Comparison of ENCODE assay signal across 9 cellular contexts in the genomic region with DNA sequence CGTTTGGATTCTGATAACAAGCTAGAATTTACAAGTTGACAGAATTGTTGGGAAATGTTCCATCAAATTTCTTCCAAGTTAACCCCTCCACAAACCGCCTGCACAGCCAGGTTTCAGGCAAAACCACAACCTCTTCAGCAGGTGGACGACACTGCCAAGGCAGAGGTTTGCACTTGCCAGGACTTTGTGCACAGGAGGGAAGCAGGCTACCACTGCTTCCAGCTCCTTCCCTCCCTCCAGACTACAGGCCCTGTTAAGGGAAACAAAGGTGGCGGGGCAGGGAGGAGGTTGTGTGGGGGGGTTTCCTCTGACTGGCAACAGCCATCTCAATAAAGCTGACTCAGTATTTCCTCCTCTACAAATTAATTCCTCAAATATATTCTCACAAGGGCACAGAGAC. TPM values are rescaled to one million over a fixed set of nuclear protein-coding genes. Genes with fewer than 3 reads are reported as not detected.
DNase-seq lines count a peak whose midpoint lies in the region; ATAC-seq and TF ChIP-seq lines count a peak whose summit lies in the region.
"Had no signal": no experiment of that assay in that cellular context is flagged by ENCODE, and none has a peak within 500 bp of the region (broad histone marks: within the 10 kb centered on the region; RNA-seq: fewer than 3 reads in every experiment).

No MANE protein-coding gene starts in this region.

- H3K4me3 Mint-ChIP-seq in activated CD8-positive, alpha-beta memory T cell treated with anti-CD3 and anti-CD28 coated beads, Interleukin-2, amount 10 ng/mL, durations not matched to agents 7 days and 5 days, result peak overlapping the region; percentile 46
- peak overlapping the region; percentile 69 for H3K4me3 Mint-ChIP-seq in activated naive CD8-positive, alpha-beta T cell treated with anti-CD3 and anti-CD28 coated beads, Interleukin-2, amount 10 ng/mL, durations not matched to agents 7 days and 5 days
- no peak overlapping the region for H3K4me3 Mint-ChIP-seq in WTC11

- POLR2A ChIA-PET in activated naive CD8-positive, alpha-beta T cell treated with anti-CD3 and anti-CD28 coated beads, Interleukin-2, amount 10 ng/mL, durations not matched to agents 7 days and 5 days (lab: Charles Lee), result interaction anchor here (1.0 to 3.7 kb wide), 11 partner anchors 11 to 69 kb away, joined by 3 to 50 read pairs (median 6); no protein-coding TSS in a partner anchor
- POLR2A ChIA-PET in WTC11 (lab: Charles Lee), result no interaction called here

- intact Hi-C loops in thyroid gland (cut with DNase I), result no loop called here

- H3K4me3 ChIP-seq in liver (ENCODE audit: low read depth in 1 of 3, low read length in 3 of 3) (no peak overlapping the region), thyroid gland (replicated peaks in 1 of 3) (no peak overlapping the region)

- peaks cover 0 to 9% (median under 1%) of the 10 kb centered on the region in 4 donors for H3K36me3 ChIP-seq in liver (ENCODE audit: control insufficient read depth in 4 of 4, insufficient read depth in 3 of 4, low read depth in 1 of 4, low read length in 3 of 4)
- no peaks in the 10 kb centered on the region for H3K36me3 ChIP-seq in thyroid gland

- TF ChIP-seq CTCF in liver (IDR thresholded peaks at IDR 0.05; ENCODE audit: low read depth, low read length, missing input control) (no peak), thyroid gland (IDR thresholded peaks at IDR 0.05) (no peak), WTC11 (IDR thresholded peaks at IDR 0.05) (no peak)

- no peaks in the 10 kb centered on the region for H3K27me3 ChIP-seq in liver (ENCODE audit: control insufficient read depth in 4 of 4, insufficient read depth in 4 of 4, low read length in 3 of 4)
- H3K27me3 ChIP-seq in thyroid gland, result no peaks in the 10 kb centered on the region

- H3K9me3 ChIP-seq in liver (ENCODE audit: control insufficient read depth in 4 of 4, low read length in 3 of 4) (no peaks in the 10 kb centered on the region), thyroid gland (no peaks in the 10 kb centered on the region)

- H3K36me3 Mint-ChIP-seq in activated CD8-positive, alpha-beta memory T cell treated with anti-CD3 and anti-CD28 coated beads, Interleukin-2, amount 10 ng/mL, durations not matched to agents 7 days and 5 days, result peaks cover 61% of the 10 kb centered on the region
- peaks cover 39% of the 10 kb centered on the region for H3K36me3 Mint-ChIP-seq in activated naive CD8-positive, alpha-beta T cell treated with anti-CD3 and anti-CD28 coated beads, Interleukin-2, amount 10 ng/mL, durations not matched to agents 7 days and 5 days
- no peaks in the 10 kb centered on the region for H3K36me3 Mint-ChIP-seq in WTC11

- WGBS in liver, result 22% methylated on average over 4 of the region's 4 CpGs
- 18 to 23% methylated on average over 4 of the region's 4 CpGs for WGBS in thyroid gland, 2 donors

- H3K27ac ChIP-seq in liver (ENCODE audit: low read depth in 1 of 2, low read length in 2 of 2), result peak overlapping the region; percentile 51 to 61
- peak overlapping the region; percentile 37 to 42 (median 39) for H3K27ac ChIP-seq in thyroid gland

- peak; percentile 16 for ATAC-seq in activated CD8-positive, alpha-beta memory T cell treated with anti-CD3 and anti-CD28 coated beads, Interleukin-2, amount 10 ng/mL, durations not matched to agents 7 days and 5 days
- ATAC-seq in activated naive CD8-positive, alpha-beta T cell treated with anti-CD3 and anti-CD28 coated beads, Interleukin-2, amount 10 ng/mL, durations not matched to agents 7 days and 5 days (ENCODE audit: low read depth), result peak; percentile 13
- no peak for ATAC-seq in HG03469 (IDR thresholded peaks at IDR 0.05; ENCODE audit: unreplicated experiment)
- ATAC-seq in WTC11, result no peak
- ATAC-seq in HG02973 (IDR thresholded peaks at IDR 0.05; ENCODE audit: unreplicated experiment), result no peak

- no peak for TF ChIP-seq POLR2A in thyroid gland (IDR thresholded peaks at IDR 0.05)

- peak overlapping the region; percentile 10 to 62 for H3K9ac ChIP-seq in liver (ENCODE audit: low read depth in 1 of 2, low read length in 2 of 2)

- CTCF ChIA-PET in activated CD8-positive, alpha-beta memory T cell treated with anti-CD3 and anti-CD28 coated beads, Interleukin-2, amount 10 ng/mL, durations not matched to agents 7 days and 5 days (lab: Charles Lee), result interaction anchor here (0.9 to 7.1 kb wide), 17 partner anchors 10 to 160 kb away, joined by 3 to 60 read pairs (median 10); partner anchors contain the start of gene TBC1D2B
- CTCF ChIA-PET in WTC11 (lab: Charles Lee), result interaction anchor here (0.7 to 2.4 kb wide), 4 partner anchors 11 to 160 kb away, joined by 3 to 9 read pairs (median 5); no protein-coding TSS in a partner anchor

- peak; percentile 69 for DNase-seq in activated CD8-positive, alpha-beta memory T cell treated with anti-CD3 and anti-CD28 coated beads, Interleukin-2, amount 10 ng/mL, durations not matched to agents 7 days and 5 days
- no peak for DNase-seq in activated CD8-positive, alpha-beta memory T cell treated with anti-CD3 and anti-CD28 coated beads for 24 hours
- DNase-seq in activated naive CD8-positive, alpha-beta T cell treated with anti-CD3 and anti-CD28 coated beads, Interleukin-2, amount 10 ng/mL, durations not matched to agents 7 days and 5 days, result no peak
- peak; percentile 63 to 72 for DNase-seq in thyroid gland
- DNase-seq in WTC11 (ENCODE audit: low spot score), result no peak

- peaks cover 95% of the 10 kb centered on the region for H3K4me1 Mint-ChIP-seq in activated CD8-positive, alpha-beta memory T cell treated with anti-CD3 and anti-CD28 coated beads, Interleukin-2, amount 10 ng/mL, durations not matched to agents 7 days and 5 days
- H3K4me1 Mint-ChIP-seq in activated naive CD8-positive, alpha-beta T cell treated with anti-CD3 and anti-CD28 coated beads, Interleukin-2, amount 10 ng/mL, durations not matched to agents 7 days and 5 days, result peaks cover 73% of the 10 kb centered on the region
- H3K4me1 Mint-ChIP-seq in WTC11, result peaks cover 6% of the 10 kb centered on the region

- no peaks in the 10 kb centered on the region for H3K27me3 Mint-ChIP-seq in activated CD8-positive, alpha-beta memory T cell treated with anti-CD3 and anti-CD28 coated beads, Interleukin-2, amount 10 ng/mL, durations not matched to agents 7 days and 5 days
- H3K27me3 Mint-ChIP-seq in activated naive CD8-positive, alpha-beta T cell treated with anti-CD3 and anti-CD28 coated beads, Interleukin-2, amount 10 ng/mL, durations not matched to agents 7 days and 5 days, result no peaks in the 10 kb centered on the region
- no peaks in the 10 kb centered on the region for H3K27me3 Mint-ChIP-seq in WTC11 (ENCODE audit: low read depth)

- H3K27ac Mint-ChIP-seq in activated CD8-positive, alpha-beta memory T cell treated with anti-CD3 and anti-CD28 coated beads, Interleukin-2, amount 10 ng/mL, durations not matched to agents 7 days and 5 days, result peak overlapping the region; percentile 92
- H3K27ac Mint-ChIP-seq in activated naive CD8-positive, alpha-beta T cell treated with anti-CD3 and anti-CD28 coated beads, Interleukin-2, amount 10 ng/mL, durations not matched to agents 7 days and 5 days, result peak overlapping the region; percentile 71
- H3K27ac Mint-ChIP-seq in WTC11, result no peak overlapping the region; the same call in 1 of the 2 replicates

- no peaks in the 10 kb centered on the region for H3K9me3 Mint-ChIP-seq in activated CD8-positive, alpha-beta memory T cell treated with anti-CD3 and anti-CD28 coated beads, Interleukin-2, amount 10 ng/mL, durations not matched to agents 7 days and 5 days (ENCODE audit: low read depth)
- no peaks in the 10 kb centered on the region for H3K9me3 Mint-ChIP-seq in activated naive CD8-positive, alpha-beta T cell treated with anti-CD3 and anti-CD28 coated beads, Interleukin-2, amount 10 ng/mL, durations not matched to agents 7 days and 5 days
- H3K9me3 Mint-ChIP-seq in WTC11, result no peaks in the 10 kb centered on the region

- TF ChIP-seq RAD21 in liver (IDR thresholded peaks at IDR 0.05), result peak in 1 of 2 donors; percentile 21

- peaks cover 10 to 49% (median 36%) of the 10 kb centered on the region in 4 donors for H3K4me1 ChIP-seq in liver (ENCODE audit: control insufficient read depth in 4 of 4, insufficient read depth in 4 of 4, low read length in 3 of 4)
- peaks cover 21 to 57% of the 10 kb centered on the region in 2 donors for H3K4me1 ChIP-seq in thyroid gland

TF ChIP-seq in liver, 16 proteins besides CTCF, POLR2A, EP300 and RAD21 (continues in another document):
- no peak for TF ChIP-seq HNF4A (conservative IDR thresholded peaks at IDR 0.05)

TF ChIP-seq in WTC11, 78 proteins besides CTCF, POLR2A, EP300 and RAD21 (continues in another document):
- TF ChIP-seq, protein P1, sequence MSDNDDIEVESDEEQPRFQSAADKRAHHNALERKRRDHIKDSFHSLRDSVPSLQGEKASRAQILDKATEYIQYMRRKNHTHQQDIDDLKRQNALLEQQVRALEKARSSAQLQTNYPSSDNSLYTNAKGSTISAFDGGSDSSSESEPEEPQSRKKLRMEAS (CRISPR knock-in tag; IDR thresholded peaks at IDR 0.05), result no peak
- TF ChIP-seq ZNF317 (CRISPR knock-in tag; IDR thresholded peaks at IDR 0.05; ENCODE audit: borderline replicate concordance, low read depth) (no peak), ZNF671 (CRISPR knock-in tag; IDR thresholded peaks at IDR 0.05) (no peak), ZBTB43 (CRISPR knock-in tag; IDR thresholded peaks at IDR 0.05) (no peak)

RNA-seq across cellular contexts. Expression of gene TBC1D2B, which starts 42.2 kb away (rescaled TPM):
- total RNA-seq in activated CD8-positive, alpha-beta memory T cell treated with anti-CD3 and anti-CD28 coated beads, Interleukin-2, amount 10 ng/mL, durations not matched to agents 7 days and 5 days, result 100 to 1,000 TPM; 118 to 135 TPM
- total RNA-seq in activated naive CD8-positive, alpha-beta T cell treated with anti-CD3 and anti-CD28 coated beads, Interleukin-2, amount 10 ng/mL, durations not matched to agents 7 days and 5 days, result 100 to 1,000 TPM; 123 to 125 TPM
- 100 to 1,000 TPM in 1 of 2 donors, 1 to 10 TPM in 1; 8.4 to 119 TPM for total RNA-seq in liver
- 10 to 100 TPM; 18.7 to 25.2 TPM for polyA plus RNA-seq in liver
- total RNA-seq in thyroid gland, result 10 to 100 TPM; 32.8 to 54.0 (median 40.1) TPM
- 15.2 to 18.3 TPM (median 16.8 TPM) in 3 replicates for total RNA-seq in WTC11 (2021)

RNA-seq across cellular contexts. Expression of gene SH2D7, which starts 57.0 kb away (rescaled TPM):
- total RNA-seq in activated CD8-positive, alpha-beta memory T cell treated with anti-CD3 and anti-CD28 coated beads, Interleukin-2, amount 10 ng/mL, durations not matched to agents 7 days and 5 days, result under 1 TPM; 0.26 to 0.28 TPM
- under 1 TPM in 1 of 2 experiments, not detected in 1; 0.11 TPM for total RNA-seq in activated naive CD8-positive, alpha-beta T cell treated with anti-CD3 and anti-CD28 coated beads, Interleukin-2, amount 10 ng/mL, durations not matched to agents 7 days and 5 days
- total RNA-seq in liver (not detected), thyroid gland (not detected), WTC11 (2021) (not detected in 3 replicates)
- not detected for polyA plus RNA-seq in liver
- total RNA-seq: RPMI7951 had no signal

Comparison
In these comparisons a context has a peak if more than half of its experiments do, and no peak if none do; other contexts are left out.
1. DNase-seq: peak in activated CD8-positive, alpha-beta memory T cell treated with anti-CD3 and anti-CD28 coated beads, Interleukin-2, amount 10 ng/mL, durations not matched to agents 7 days and 5 days (single experiment) and thyroid gland (2 of 2); none in activated CD8-positive, alpha-beta memory T cell treated with anti-CD3 and anti-CD28 coated beads for 24 hours (single experiment), activated naive CD8-positive, alpha-beta T cell treated with anti-CD3 and anti-CD28 coated beads, Interleukin-2, amount 10 ng/mL, durations not matched to agents 7 days and 5 days (single experiment) and WTC11 (single experiment).
2. ATAC-seq: peak in activated CD8-positive, alpha-beta memory T cell treated with anti-CD3 and anti-CD28 coated beads, Interleukin-2, amount 10 ng/mL, durations not matched to agents 7 days and 5 days (single experiment) and activated naive CD8-positive, alpha-beta T cell treated with anti-CD3 and anti-CD28 coated beads, Interleukin-2, amount 10 ng/mL, durations not matched to agents 7 days and 5 days (single experiment); none in HG03469 (single experiment), WTC11 (single experiment) and HG02973 (single experiment).